Comparison of ENCODE assay signal across 20 cellular contexts in genomic region chr4:30870513-30870912, GRCh38.
DNase-seq lines count a peak whose midpoint lies in the region; ATAC-seq and TF ChIP-seq lines count a peak whose summit lies in the region.
"Had no signal": no experiment of that assay in that cellular context is flagged by ENCODE, and none has a peak within 500 bp of the region (broad histone marks: within the 10 kb centered on the region; RNA-seq: fewer than 3 reads in every experiment).

No MANE protein-coding gene starts in this region.

- H3K27ac ChIP-seq in OCI-LY7 (ENCODE audit: low read depth, low read length, poor library complexity, severe bottlenecking): no peak overlapping the region
- H3K27ac ChIP-seq: GM23248, HL-60, Peyer's patch had no signal

- H3K9me3 ChIP-seq in OCI-LY7 (ENCODE audit: low read length): no peaks in the 10 kb centered on the region
- H3K9me3 ChIP-seq: Peyer's patch had no signal

- no peak for ATAC-seq in HG02973 (IDR thresholded peaks at IDR 0.05; ENCODE audit: unreplicated experiment)

- no peaks in the 10 kb centered on the region for H3K36me3 ChIP-seq in OCI-LY7 (ENCODE audit: insufficient read depth, low read length)
- H3K36me3 ChIP-seq: Peyer's patch had no signal

- no peaks in the 10 kb centered on the region for H3K4me1 ChIP-seq in OCI-LY7 (ENCODE audit: insufficient read depth, low read length, poor library complexity, severe bottlenecking)
- H3K4me1 ChIP-seq: Peyer's patch had no signal

- peak; percentile 55 for DNase-seq in DMS53 (lab: John Stamatoyannopoulos, UW)
- DNase-seq in NCI-H460 (ENCODE audit: extremely low read depth, low read depth): peak; percentile 73
- peak; percentile 70 for DNase-seq in epithelial cell of esophagus (ENCODE audit: low read depth)
- peak; percentile 36 for DNase-seq in occipital lobe (lab: John Stamatoyannopoulos, UW)
- no peak for DNase-seq in OCI-LY7 (ENCODE audit: low spot score)
- DNase-seq in NCI-H187 treated with DMSO at 0.1 percent for 48 hours (lab: John Stamatoyannopoulos, UW): no peak
- DNase-seq: AML-193; Calu3; CD4-positive, CD25-positive, alpha-beta regulatory T cell; DND-41; GDM1; GM23248; KBM-7; NCI-H1105; NCI-H1694 treated with DMSO at 0.1 percent for 48 hours; NCI-H748 treated with DMSO at 0.1 percent for 48 hours; Peyer's patch; SIG-M5 had no signal

- no peaks in the 10 kb centered on the region for H4K20me1 ChIP-seq in OCI-LY7 (ENCODE audit: insufficient read depth, low read length)

- no peaks in the 10 kb centered on the region for H3K79me2 ChIP-seq in OCI-LY7 (ENCODE audit: insufficient read depth, low read depth, low read length)

- H3K9me2 ChIP-seq in OCI-LY7 (ENCODE audit: insufficient read depth, low read length): no peaks in the 10 kb centered on the region

- H2AFZ ChIP-seq in OCI-LY7 (ENCODE audit: low read length): no peak overlapping the region
- H2AFZ ChIP-seq: GM23248 had no signal

- CTCF ChIA-PET in OCI-LY7 (lab: Charles Lee; ENCODE audit: unreplicated experiment): no interaction called here

- POLR2A ChIA-PET in OCI-LY7 (lab: Charles Lee): no interaction called here

- intact Hi-C loops in OCI-LY7 (cut with micrococcal nuclease; ENCODE audit: unreplicated experiment): no loop called here

- TF ChIP-seq CTCF in epithelial cell of esophagus (IDR thresholded peaks at IDR 0.05; ENCODE audit: insufficient read depth, low read depth, low read length, missing control alignments) (no peak), OCI-LY7 (conservative IDR thresholded peaks at IDR 0.05; ENCODE audit: low read length) (no peak)

- no peak overlapping the region for H3K4me3 ChIP-seq in epithelial cell of esophagus (ENCODE audit: low read length)
- no peak overlapping the region for H3K4me3 ChIP-seq in OCI-LY7 (ENCODE audit: low read depth, low read length, poor library complexity, severe bottlenecking)
- H3K4me3 ChIP-seq: GM23248, Peyer's patch had no signal

- BruUV-seq in OCI-LY7 (replicated peaks; lab: Mats Ljungman, UMichigan): no TSS peak

- no peak overlapping the region for H3K4me2 ChIP-seq in OCI-LY7 (ENCODE audit: low read length)

Comparison
In these comparisons a context has a peak if more than half of its experiments do, and no peak if none do; other contexts are left out.
1. DNase-seq: peak in DMS53 (single experiment), NCI-H460 (single experiment), epithelial cell of esophagus (single experiment) and occipital lobe (single experiment); none in OCI-LY7 (single experiment) and NCI-H187 treated with DMSO at 0.1 percent for 48 hours (single experiment).